ENCODE assay signal across 16 cellular contexts in genomic region chr20:33280000-33280680, GRCh38. TPM values are rescaled to one million over a fixed set of nuclear protein-coding genes. Genes with fewer than 3 reads are reported as not detected.
A peak's percentile ranks its signal among the peaks of the same experiment; 100 is the strongest.
DNase-seq lines count a peak whose midpoint lies in the region; ATAC-seq and TF ChIP-seq lines count a peak whose summit lies in the region.
"Had no signal": no experiment of that assay in that cellular context is flagged by ENCODE, and none has a peak within 500 bp of the region (broad histone marks: within the 10 kb centered on the region; RNA-seq: fewer than 3 reads in every experiment).

No MANE protein-coding gene starts in this region.

- peaks cover 3% of the 10 kb centered on the region for H3K9me3 Mint-ChIP-seq in Calu3 (ENCODE audit: low read depth, unreplicated experiment)
- H3K9me3 Mint-ChIP-seq: CD4-positive, CD25-positive, alpha-beta regulatory T cell had no signal

- TF ChIP-seq POLR2A in gastroesophageal sphincter (IDR thresholded peaks at IDR 0.05) (no peak), breast epithelium (IDR thresholded peaks at IDR 0.05) (no peak)

- no peak overlapping the region for H2BK120ac ChIP-seq in neuronal stem cell (ENCODE audit: low read depth, low read length)

- no peak overlapping the region for H3K23ac ChIP-seq in neuronal stem cell (ENCODE audit: low read depth, low read length, poor library complexity)

- H2BK12ac ChIP-seq in neuronal stem cell (ENCODE audit: low read length), result no peak overlapping the region

- peak overlapping the region; percentile 42 for H3K18ac ChIP-seq in neuronal stem cell (ENCODE audit: low read length)

- peaks cover 88% of the 10 kb centered on the region for H3K4me1 Mint-ChIP-seq in Calu3 (ENCODE audit: low read depth, unreplicated experiment)
- H3K4me1 Mint-ChIP-seq: CD4-positive, CD25-positive, alpha-beta regulatory T cell had no signal

- no peak overlapping the region for H3K4me3 ChIP-seq in HEK293 (ENCODE audit: low read depth, low read length)
- no peak overlapping the region for H3K4me3 ChIP-seq in coronary artery
- no peak overlapping the region for H3K4me3 ChIP-seq in neuronal stem cell (ENCODE audit: low read length in 2 of 2)
- no peak overlapping the region for H3K4me3 ChIP-seq in gastroesophageal sphincter
- H3K4me3 ChIP-seq in breast epithelium, result no peak overlapping the region
- H3K4me3 ChIP-seq: A549, GM23248, K562 had no signal

- no peak for ATAC-seq in gastroesophageal sphincter
- ATAC-seq: A549, K562 had no signal

- TF ChIP-seq CTCF in Calu3 (IDR thresholded peaks at IDR 0.05; ENCODE audit: unreplicated experiment) (no peak), HEK293 (tag by site-specific recombination; IDR thresholded peaks at IDR 0.05) (no peak), coronary artery (IDR thresholded peaks at IDR 0.05) (no peak), gastroesophageal sphincter (IDR thresholded peaks at IDR 0.05) (no peak), breast epithelium (IDR thresholded peaks at IDR 0.05) (no peak)

- no peak overlapping the region for H2AK5ac ChIP-seq in neuronal stem cell (ENCODE audit: low read depth, low read length)

- H2BK5ac ChIP-seq in neuronal stem cell (ENCODE audit: low read length), result no peak overlapping the region

- intact Hi-C loops in Calu3 (cut with micrococcal nuclease; ENCODE audit: unreplicated experiment) (loop anchor here (2.0 kb wide), 1 partner anchor 17 kb away; no protein-coding TSS in a partner anchor), breast epithelium (cut with DNase I; ENCODE audit: low total_unique reads) (no loop called here)

- POLR2A ChIA-PET in HEK293 (lab: Yijun Ruan, JAX), result no interaction called here

- WGBS in neuronal stem cell (ENCODE audit: extremely low coverage in 2 of 2, insufficient read length in 2 of 2, insufficient replicate concordance in 1 of 2), 2 donors, result no CpG with 5 or more reads among the region's 9 CpGs
- WGBS in gastroesophageal sphincter (ENCODE audit: low coverage in 1 of 2), 2 donors, result 75 to 93% methylated on average over 5 to 6 of the region's 9 CpGs

- no peak for TF ChIP-seq EP300 in gastroesophageal sphincter (IDR thresholded peaks at IDR 0.05)

- H3K4me3 Mint-ChIP-seq in Calu3 (ENCODE audit: low read depth, unreplicated experiment), result no peak overlapping the region
- H3K4me3 Mint-ChIP-seq: CD4-positive, CD25-positive, alpha-beta regulatory T cell had no signal

- H3K4me1 ChIP-seq in HEK293 (ENCODE audit: control insufficient read depth, insufficient read depth, low read length), result no peaks in the 10 kb centered on the region
- peaks cover 0 to 7% of the 10 kb centered on the region in 2 donors for H3K4me1 ChIP-seq in neuronal stem cell (ENCODE audit: control insufficient read depth in 2 of 2, insufficient read depth in 1 of 2, low read depth in 1 of 2, low read length in 2 of 2)
- no peaks in the 10 kb centered on the region for H3K4me1 ChIP-seq in gastroesophageal sphincter
- H3K4me1 ChIP-seq in breast epithelium, result no peaks in the 10 kb centered on the region

- peaks cover 0 to 32% (median 0%) of the 10 kb centered on the region in 3 experiments for H3K27me3 ChIP-seq in neuronal stem cell (ENCODE audit: control insufficient read depth in 3 of 3, insufficient read depth in 3 of 3, low read depth in 1 of 3, low read length in 3 of 3)
- peaks cover 77% of the 10 kb centered on the region for H3K27me3 ChIP-seq in gastroesophageal sphincter
- no peaks in the 10 kb centered on the region for H3K27me3 ChIP-seq in breast epithelium

- peaks cover 23% of the 10 kb centered on the region for H3K27me3 Mint-ChIP-seq in Calu3 (ENCODE audit: unreplicated experiment)

- H3K4ac ChIP-seq in neuronal stem cell (ENCODE audit: low read length), result no peak overlapping the region

- H3K27ac ChIP-seq in HEK293 (ENCODE audit: extremely low read depth, low read depth, low read length) (no peak overlapping the region), coronary artery (no peak overlapping the region), neuronal stem cell (replicated peaks; ENCODE audit: low read length) (no peak overlapping the region), gastroesophageal sphincter (no peak overlapping the region), breast epithelium (no peak overlapping the region)
- H3K27ac ChIP-seq: A549, GM23248 had no signal

- peaks cover 16% of the 10 kb centered on the region for H3K36me3 Mint-ChIP-seq in Calu3 (ENCODE audit: insufficient read depth, unreplicated experiment)
- H3K36me3 Mint-ChIP-seq: CD4-positive, CD25-positive, alpha-beta regulatory T cell had no signal

- no peak overlapping the region for H4K91ac ChIP-seq in neuronal stem cell (ENCODE audit: low read depth, low read length, poor library complexity)

- no peak overlapping the region for H3K14ac ChIP-seq in neuronal stem cell (ENCODE audit: low read length)

- H3K27ac Mint-ChIP-seq in Calu3 (ENCODE audit: unreplicated experiment), result peak overlapping the region; percentile 48
- H3K27ac Mint-ChIP-seq: CD4-positive, CD25-positive, alpha-beta regulatory T cell had no signal

- no peak overlapping the region for H2BK15ac ChIP-seq in neuronal stem cell (ENCODE audit: low read length)

- no peak overlapping the region for H2AFZ ChIP-seq in neuronal stem cell (ENCODE audit: low read length)
- H2AFZ ChIP-seq: GM23248 had no signal

- DNase-seq in Calu3, result no peak
- peak; percentile 49 for DNase-seq in coronary artery (ENCODE audit: low spot score)
- DNase-seq in neuronal stem cell (ENCODE audit: low spot score), result no peak
- DNase-seq in activated CD4-positive, CD25-positive, alpha-beta regulatory T cell treated with anti-CD3 and anti-CD28 coated beads, Interleukin-2, amount 50 U/mL, for 72 hours, result no peak
- no peak for DNase-seq in NCI-H446 (lab: John Stamatoyannopoulos, UW)
- no peak for DNase-seq in breast epithelium (ENCODE audit: low spot score in 2 of 2)
- DNase-seq: CD4-positive, CD25-positive, alpha-beta regulatory T cell; DMS79; GM23248 had no signal

- CTCF ChIA-PET in Calu3 (lab: Charles Lee) (no interaction called here), HEK293 (lab: Yijun Ruan, JAX) (no interaction called here)

- H3K36me3 ChIP-seq in HEK293 (ENCODE audit: control insufficient read depth in 2 of 2, insufficient read depth in 1 of 2, low read length in 2 of 2) (no peaks in the 10 kb centered on the region), neuronal stem cell (replicated peaks in 1 of 2; ENCODE audit: control insufficient read depth in 2 of 2, insufficient read depth in 2 of 2, low read length in 2 of 2) (no peaks in the 10 kb centered on the region), gastroesophageal sphincter (no peaks in the 10 kb centered on the region), breast epithelium (no peaks in the 10 kb centered on the region)

- no TSS peak for BruUV-seq in Calu3 (replicated peaks; lab: Mats Ljungman, UMichigan)

- H3K9me3 ChIP-seq in HEK293 (ENCODE audit: control insufficient read depth, insufficient read depth, low read depth, low read length) (no peaks in the 10 kb centered on the region), neuronal stem cell (replicated peaks in 1 of 2; ENCODE audit: control insufficient read depth in 2 of 2, insufficient read depth in 1 of 2, low read depth in 1 of 2, low read length in 2 of 2) (no peaks in the 10 kb centered on the region), gastroesophageal sphincter (no peaks in the 10 kb centered on the region), breast epithelium (no peaks in the 10 kb centered on the region)
- H3K9me3 ChIP-seq: A549 had no signal

- H3K4me2 ChIP-seq in neuronal stem cell (ENCODE audit: insufficient read depth, low read length, poor library complexity, severe bottlenecking), result no peak overlapping the region
- H3K4me2 ChIP-seq: A549 had no signal

- H3K79me1 ChIP-seq in neuronal stem cell (ENCODE audit: low read depth, low read length), result no peaks in the 10 kb centered on the region

- no peak overlapping the region for H4K8ac ChIP-seq in neuronal stem cell (ENCODE audit: low read depth, low read length)

- H3K9ac ChIP-seq in neuronal stem cell (ENCODE audit: low read depth, low read length, poor library complexity), result no peak overlapping the region
- H3K9ac ChIP-seq: GM23248 had no signal

TF ChIP-seq in HEK293, 187 proteins besides CTCF, POLR2A, EP300 and RAD21:
- no peak for TF ChIP-seq SP7 (tag by site-specific recombination; IDR thresholded peaks at IDR 0.05)
- TF ChIP-seq ZNF571 (tag by site-specific recombination; IDR thresholded peaks at IDR 0.05), result no peak
- no peak for TF ChIP-seq ZBTB20 (tag by site-specific recombination; IDR thresholded peaks at IDR 0.05)
- no peak for TF ChIP-seq ZNF157 (tag by site-specific recombination; IDR thresholded peaks at IDR 0.05)
- TF ChIP-seq ZSCAN16 (tag by site-specific recombination; IDR thresholded peaks at IDR 0.05), result no peak
- TF ChIP-seq ZIC2 (tag by site-specific recombination; IDR thresholded peaks at IDR 0.05), result 0 out of 2 replicates have a peak, but pooled peaks have one; percentile 28
- no peak for TF ChIP-seq PRDM4 (tag by site-specific recombination; IDR thresholded peaks at IDR 0.05)
- TF ChIP-seq GLIS1 (tag by site-specific recombination; IDR thresholded peaks at IDR 0.05), result peak; percentile 15; the same call in 1 of the 2 replicates
TF ChIP-seq in HEK293: peak in this region for 2.

RNA-seq across cellular contexts. Expression of gene BPIFB1, which starts 2.9 kb away (rescaled TPM):
- total RNA-seq in Calu3 (2022) (8.5 and 9.2 TPM in 2 replicates), gastroesophageal sphincter (100 to 1,000 TPM in 1 of 4 donors, under 1 TPM in 1, not detected in 2; 0.58 to 128 TPM), breast epithelium (1 to 10 TPM in 1 of 3 donors, under 1 TPM in 1, not detected in 1; 0.66 to 1.0 TPM)
- not detected for polyA plus RNA-seq in neuronal stem cell (2013, experiment 1 of 2)
- not detected for polyA plus RNA-seq in neuronal stem cell (2013, experiment 2 of 2)
- total RNA-seq: CD4-positive, CD25-positive, alpha-beta regulatory T cell; G401; GM23248; K562 had no signal
- polyA plus RNA-seq: AG04450; BJ; CD4-positive, CD25-positive, alpha-beta regulatory T cell; GM23248; K562 had no signal

RNA-seq across cellular contexts. Expression of gene BPIFA1, which starts 44.3 kb away (rescaled TPM):
- total RNA-seq in Calu3 (2022), result not detected in 2 replicates
- polyA plus RNA-seq in neuronal stem cell (2013, experiment 1 of 2), result not detected
- not detected for polyA plus RNA-seq in neuronal stem cell (2013, experiment 2 of 2)
- total RNA-seq in gastroesophageal sphincter, result not detected
- not detected for total RNA-seq in breast epithelium
- total RNA-seq: CD4-positive, CD25-positive, alpha-beta regulatory T cell; G401; GM23248; K562 had no signal
- polyA plus RNA-seq: A549; AG04450; BJ; CD4-positive, CD25-positive, alpha-beta regulatory T cell; GM23248; K562 had no signal
